In the genomic region with DNA sequence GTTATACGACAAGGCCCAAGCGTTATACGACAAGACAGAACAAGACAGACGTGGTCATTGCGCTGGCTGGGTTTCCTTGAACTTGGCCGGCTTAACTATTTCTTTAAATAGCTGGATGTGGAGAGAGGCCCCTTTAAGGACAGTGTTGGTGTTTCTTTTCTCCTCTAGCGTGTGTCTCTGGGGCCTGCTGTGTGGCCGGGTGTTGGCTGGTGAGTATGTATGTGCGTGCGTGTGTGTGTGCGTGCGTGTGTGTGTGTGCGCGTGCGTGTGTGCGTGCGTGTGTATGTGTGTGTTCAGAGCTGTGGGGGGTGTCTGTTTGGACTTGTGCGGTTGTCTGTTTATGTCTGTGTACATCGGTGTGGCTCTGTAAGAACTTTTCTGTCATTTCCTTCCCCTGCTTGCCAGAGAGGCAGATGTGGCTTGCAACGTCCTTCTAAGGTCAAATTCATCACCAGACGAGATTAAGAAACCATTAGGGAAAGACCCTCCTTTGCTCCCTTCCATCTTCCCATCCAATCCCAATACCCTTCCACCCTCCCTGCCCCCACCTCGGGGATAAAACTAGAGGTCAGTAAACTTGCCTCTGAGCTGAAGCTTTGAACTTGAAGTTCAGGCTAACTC, we compare ENCODE assay signal across 2 cellular contexts.
A peak's percentile ranks its signal among the peaks of the same experiment; 100 is the strongest.
TF ChIP-seq lines count a peak whose summit lies in the region.

No MANE protein-coding gene starts in this region.

TF ChIP-seq in liver, 16 proteins besides CTCF, POLR2A, EP300 and RAD21:
- no peak for TF ChIP-seq JUND (IDR thresholded peaks at IDR 0.05)
- TF ChIP-seq SP1 (IDR thresholded peaks at IDR 0.05) = peak; percentile 17
- TF ChIP-seq YY1 (IDR thresholded peaks at IDR 0.05) = no peak
- no peak for TF ChIP-seq REST (IDR thresholded peaks at IDR 0.05)
- TF ChIP-seq, protein P1, sequence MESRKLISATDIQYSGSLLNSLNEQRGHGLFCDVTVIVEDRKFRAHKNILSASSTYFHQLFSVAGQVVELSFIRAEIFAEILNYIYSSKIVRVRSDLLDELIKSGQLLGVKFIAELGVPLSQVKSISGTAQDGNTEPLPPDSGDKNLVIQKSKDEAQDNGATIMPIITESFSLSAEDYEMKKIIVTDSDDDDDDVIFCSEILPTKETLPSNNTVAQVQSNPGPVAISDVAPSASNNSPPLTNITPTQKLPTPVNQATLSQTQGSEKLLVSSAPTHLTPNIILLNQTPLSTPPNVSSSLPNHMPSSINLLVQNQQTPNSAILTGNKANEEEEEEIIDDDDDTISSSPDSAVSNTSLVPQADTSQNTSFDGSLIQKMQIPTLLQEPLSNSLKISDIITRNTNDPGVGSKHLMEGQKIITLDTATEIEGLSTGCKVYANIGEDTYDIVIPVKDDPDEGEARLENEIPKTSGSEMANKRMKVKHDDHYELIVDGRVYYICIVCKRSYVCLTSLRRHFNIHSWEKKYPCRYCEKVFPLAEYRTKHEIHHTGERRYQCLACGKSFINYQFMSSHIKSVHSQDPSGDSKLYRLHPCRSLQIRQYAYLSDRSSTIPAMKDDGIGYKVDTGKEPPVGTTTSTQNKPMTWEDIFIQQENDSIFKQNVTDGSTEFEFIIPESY (IDR thresholded peaks at IDR 0.05) = no peak
- TF ChIP-seq, protein P2, sequence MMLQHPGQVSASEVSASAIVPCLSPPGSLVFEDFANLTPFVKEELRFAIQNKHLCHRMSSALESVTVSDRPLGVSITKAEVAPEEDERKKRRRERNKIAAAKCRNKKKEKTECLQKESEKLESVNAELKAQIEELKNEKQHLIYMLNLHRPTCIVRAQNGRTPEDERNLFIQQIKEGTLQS (IDR thresholded peaks at IDR 0.05) = no peak
- peak; percentile 65 for TF ChIP-seq NR2F2 (IDR thresholded peaks at IDR 0.05)
- no peak for TF ChIP-seq GABPA (IDR thresholded peaks at IDR 0.05 in 1 of 2, conservative IDR thresholded peaks at IDR 0.05 in 1 of 2)
- no peak for TF ChIP-seq HNF4G (IDR thresholded peaks at IDR 0.05)
- no peak for TF ChIP-seq FOXA1 (IDR thresholded peaks at IDR 0.05)
- TF ChIP-seq RXRA (IDR thresholded peaks at IDR 0.05) = peak; percentile 53 to 55
- TF ChIP-seq HNF4A (conservative IDR thresholded peaks at IDR 0.05) = no peak
- TF ChIP-seq EGR1 (IDR thresholded peaks at IDR 0.05; ENCODE audit: low read depth in 2 of 2) = no peak
- no peak for TF ChIP-seq FOXA2 (IDR thresholded peaks at IDR 0.05)
- TF ChIP-seq TAF1 (conservative IDR thresholded peaks at IDR 0.05) = no peak
- TF ChIP-seq MAX (IDR thresholded peaks at IDR 0.05) = no peak

TF ChIP-seq in HepG2, 621 proteins besides CTCF, POLR2A, EP300 and RAD21:
- TF ChIP-seq ZNF12 (CRISPR knock-in tag; IDR thresholded peaks at IDR 0.05) (no peak), ZNF441 (CRISPR knock-in tag; IDR thresholded peaks at IDR 0.05; ENCODE audit: borderline replicate concordance) (no peak), ZKSCAN5 (CRISPR knock-in tag; IDR thresholded peaks at IDR 0.05) (no peak), CREB3 (CRISPR knock-in tag; IDR thresholded peaks at IDR 0.05) (no peak), MBNL3 (CRISPR knock-in tag; conservative IDR thresholded peaks at IDR 0.05) (no peak), ZBTB49 (CRISPR knock-in tag; IDR thresholded peaks at IDR 0.05; ENCODE audit: borderline replicate concordance) (no peak), TMF1 (CRISPR knock-in tag; IDR thresholded peaks at IDR 0.05; ENCODE audit: low read depth) (no peak), SRSF9 (IDR thresholded peaks at IDR 0.05; ENCODE audit: borderline replicate concordance, insufficient read depth, low read depth, low read length, poor library complexity, severe bottlenecking) (no peak), MTF2 (CRISPR knock-in tag; IDR thresholded peaks at IDR 0.05; ENCODE audit: borderline replicate concordance) (no peak), PHF20 (CRISPR knock-in tag; IDR thresholded peaks at IDR 0.05) (no peak), PLRG1 (conservative IDR thresholded peaks at IDR 0.05) (no peak), ZNF816 (CRISPR knock-in tag; IDR thresholded peaks at IDR 0.05; ENCODE audit: borderline replicate concordance) (no peak), ZBTB21 (CRISPR knock-in tag; IDR thresholded peaks at IDR 0.05) (no peak)
- TF ChIP-seq, protein P3, sequence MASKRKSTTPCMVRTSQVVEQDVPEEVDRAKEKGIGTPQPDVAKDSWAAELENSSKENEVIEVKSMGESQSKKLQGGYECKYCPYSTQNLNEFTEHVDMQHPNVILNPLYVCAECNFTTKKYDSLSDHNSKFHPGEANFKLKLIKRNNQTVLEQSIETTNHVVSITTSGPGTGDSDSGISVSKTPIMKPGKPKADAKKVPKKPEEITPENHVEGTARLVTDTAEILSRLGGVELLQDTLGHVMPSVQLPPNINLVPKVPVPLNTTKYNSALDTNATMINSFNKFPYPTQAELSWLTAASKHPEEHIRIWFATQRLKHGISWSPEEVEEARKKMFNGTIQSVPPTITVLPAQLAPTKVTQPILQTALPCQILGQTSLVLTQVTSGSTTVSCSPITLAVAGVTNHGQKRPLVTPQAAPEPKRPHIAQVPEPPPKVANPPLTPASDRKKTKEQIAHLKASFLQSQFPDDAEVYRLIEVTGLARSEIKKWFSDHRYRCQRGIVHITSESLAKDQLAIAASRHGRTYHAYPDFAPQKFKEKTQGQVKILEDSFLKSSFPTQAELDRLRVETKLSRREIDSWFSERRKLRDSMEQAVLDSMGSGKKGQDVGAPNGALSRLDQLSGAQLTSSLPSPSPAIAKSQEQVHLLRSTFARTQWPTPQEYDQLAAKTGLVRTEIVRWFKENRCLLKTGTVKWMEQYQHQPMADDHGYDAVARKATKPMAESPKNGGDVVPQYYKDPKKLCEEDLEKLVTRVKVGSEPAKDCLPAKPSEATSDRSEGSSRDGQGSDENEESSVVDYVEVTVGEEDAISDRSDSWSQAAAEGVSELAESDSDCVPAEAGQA (IDR thresholded peaks at IDR 0.05; ENCODE audit: low read depth) = no peak
- TF ChIP-seq, protein P3 (CRISPR knock-in tag; IDR thresholded peaks at IDR 0.05; ENCODE audit: borderline replicate concordance) = no peak
- TF ChIP-seq, protein P4, sequence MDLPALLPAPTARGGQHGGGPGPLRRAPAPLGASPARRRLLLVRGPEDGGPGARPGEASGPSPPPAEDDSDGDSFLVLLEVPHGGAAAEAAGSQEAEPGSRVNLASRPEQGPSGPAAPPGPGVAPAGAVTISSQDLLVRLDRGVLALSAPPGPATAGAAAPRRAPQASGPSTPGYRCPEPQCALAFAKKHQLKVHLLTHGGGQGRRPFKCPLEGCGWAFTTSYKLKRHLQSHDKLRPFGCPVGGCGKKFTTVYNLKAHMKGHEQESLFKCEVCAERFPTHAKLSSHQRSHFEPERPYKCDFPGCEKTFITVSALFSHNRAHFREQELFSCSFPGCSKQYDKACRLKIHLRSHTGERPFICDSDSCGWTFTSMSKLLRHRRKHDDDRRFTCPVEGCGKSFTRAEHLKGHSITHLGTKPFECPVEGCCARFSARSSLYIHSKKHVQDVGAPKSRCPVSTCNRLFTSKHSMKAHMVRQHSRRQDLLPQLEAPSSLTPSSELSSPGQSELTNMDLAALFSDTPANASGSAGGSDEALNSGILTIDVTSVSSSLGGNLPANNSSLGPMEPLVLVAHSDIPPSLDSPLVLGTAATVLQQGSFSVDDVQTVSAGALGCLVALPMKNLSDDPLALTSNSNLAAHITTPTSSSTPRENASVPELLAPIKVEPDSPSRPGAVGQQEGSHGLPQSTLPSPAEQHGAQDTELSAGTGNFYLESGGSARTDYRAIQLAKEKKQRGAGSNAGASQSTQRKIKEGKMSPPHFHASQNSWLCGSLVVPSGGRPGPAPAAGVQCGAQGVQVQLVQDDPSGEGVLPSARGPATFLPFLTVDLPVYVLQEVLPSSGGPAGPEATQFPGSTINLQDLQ (CRISPR knock-in tag; IDR thresholded peaks at IDR 0.05) = no peak
